In the genomic region with DNA sequence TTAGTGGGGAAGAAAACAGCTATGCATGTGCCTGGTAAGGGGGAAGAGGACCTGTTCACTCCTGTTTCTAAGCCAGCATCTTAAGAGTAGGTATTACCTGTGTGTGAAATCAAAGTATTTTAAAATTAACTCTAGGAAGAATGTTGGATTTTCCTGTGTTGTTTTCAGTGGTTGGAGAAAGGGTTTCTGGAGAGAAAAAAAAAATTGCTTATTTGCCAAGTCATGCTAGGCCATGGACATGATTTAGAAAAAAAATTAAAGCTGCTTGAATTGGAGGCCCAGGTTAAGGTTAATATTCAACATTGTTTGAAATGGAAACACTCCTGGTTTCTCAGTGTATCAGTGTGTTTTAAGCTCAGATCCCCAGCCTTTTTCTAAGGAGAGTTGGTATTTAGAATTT, we compare ENCODE assay signal across 11 cellular contexts. TPM values are rescaled to one million over a fixed set of nuclear protein-coding genes. Genes with fewer than 3 reads are reported as not detected.
DNase-seq lines count a peak whose midpoint lies in the region; ATAC-seq and TF ChIP-seq lines count a peak whose summit lies in the region.
"Had no signal": no experiment of that assay in that cellular context is flagged by ENCODE, and none has a peak within 500 bp of the region (broad histone marks: within the 10 kb centered on the region; RNA-seq: fewer than 3 reads in every experiment).

No MANE protein-coding gene starts in this region.

- H3K36me3 Mint-ChIP-seq in activated T-cell treated with anti-CD3 and anti-CD28 coated beads, Interleukin-2, amount 50 U/mL, for 4 hours (ENCODE audit: insufficient read depth): no peaks in the 10 kb centered on the region
- H3K36me3 Mint-ChIP-seq in T-cell: no peaks in the 10 kb centered on the region

- H3K27me3 ChIP-seq in spleen (replicated peaks in 1 of 7) (peaks cover 0 to 34% (median 8%) of the 10 kb centered on the region in 7 donors), tibial artery (no peaks in the 10 kb centered on the region)

- intact Hi-C loops in spleen (cut with DNase I; ENCODE audit: low total_unique reads): no loop called here
- intact Hi-C loops in tibial artery (cut with DNase I; ENCODE audit: low total_unique reads): loop anchor here (10.0 kb wide), 1 partner anchor 158 kb away; a partner anchor contains a TSS

- no peaks in the 10 kb centered on the region for H3K9me3 Mint-ChIP-seq in activated T-cell treated with anti-CD3 and anti-CD28 coated beads, Interleukin-2, amount 50 U/mL, for 4 hours
- H3K9me3 Mint-ChIP-seq in T-cell: no peaks in the 10 kb centered on the region

- peak overlapping the region in 3 of 8 donors; percentile 51 to 71 (median 53) for H3K4me3 ChIP-seq in spleen
- peak overlapping the region in 1 of 2 donors; percentile 64 for H3K4me3 ChIP-seq in tibial artery

- H3K4me1 ChIP-seq in spleen (peaks cover 7 to 30% (median 21%) of the 10 kb centered on the region in 6 donors), tibial artery (peaks cover 0 to 21% (median 0%) of the 10 kb centered on the region in 4 donors)

- H3K27ac ChIP-seq in spleen: peak overlapping the region in 5 of 8 donors; percentile 66 to 81 (median 74)
- no peak overlapping the region for H3K27ac ChIP-seq in tibial artery
- H3K27ac ChIP-seq: epithelial cell of prostate had no signal

- no peak for TF ChIP-seq CTCF in spleen (IDR thresholded peaks at IDR 0.05 in 8 of 11, conservative IDR thresholded peaks at IDR 0.05 in 3 of 11)
- TF ChIP-seq CTCF in tibial artery (IDR thresholded peaks at IDR 0.05): no peak

- H3K9me3 ChIP-seq in spleen (no peaks in the 10 kb centered on the region), tibial artery (no peaks in the 10 kb centered on the region)

- CTCF ChIA-PET in T-cell (lab: Charles Lee): interaction anchor here (0.6 to 1.5 kb wide), 5 partner anchors 12 to 1365 kb away, joined by 3 to 7 read pairs (median 3); no protein-coding TSS in a partner anchor

- TF ChIP-seq POLR2A in erythroblast (IDR thresholded peaks at IDR 0.05; ENCODE audit: low read length) (no peak), spleen (IDR thresholded peaks at IDR 0.05) (no peak)

- POLR2A ChIA-PET in T-cell (lab: Charles Lee): interaction anchor here (0.5 to 1.3 kb wide), 3 partner anchors 12 to 1289 kb away, joined by 4 to 13 read pairs (median 4); no protein-coding TSS in a partner anchor

- ATAC-seq in activated T-cell treated with anti-CD3 and anti-CD28 coated beads, Interleukin-2, amount 50 U/mL, for 4 hours: no peak
- no peak for ATAC-seq in T-cell (replicated peaks in 1 of 4)
- no peak for ATAC-seq in HG03432 (IDR thresholded peaks at IDR 0.05; ENCODE audit: unreplicated experiment)

- peaks cover 31% of the 10 kb centered on the region for H3K27me3 Mint-ChIP-seq in activated T-cell treated with anti-CD3 and anti-CD28 coated beads, Interleukin-2, amount 50 U/mL, for 4 hours (ENCODE audit: low read depth)
- H3K27me3 Mint-ChIP-seq in T-cell: peaks cover 20 to 31% of the 10 kb centered on the region in 2 donors

- no peak for DNase-seq in activated T-cell treated with anti-CD3 and anti-CD28 coated beads, Interleukin-2, amount 50 U/mL, for 4 hours
- DNase-seq in activated T-cell treated with anti-CD3 and anti-CD28 coated beads for 4 hours (no peak), T-cell (no peak), erythroblast (lab: John Stamatoyannopoulos, UW) (peak; percentile 46 to 70), spleen (no peak), tibial artery (no peak), SW 1271 (lab: John Stamatoyannopoulos, UW) (no peak)
- DNase-seq: NCI-H345, RPMI8226 had no signal

- H3K36me3 ChIP-seq in spleen (no peaks in the 10 kb centered on the region), tibial artery (no peaks in the 10 kb centered on the region)

- H3K4me3 Mint-ChIP-seq in activated T-cell treated with anti-CD3 and anti-CD28 coated beads, Interleukin-2, amount 50 U/mL, for 4 hours: peak overlapping the region; percentile 69
- peak overlapping the region; percentile 75 to 79 (median 78) for H3K4me3 Mint-ChIP-seq in T-cell

- peak overlapping the region; percentile 41 to 62 for H3K27ac Mint-ChIP-seq in T-cell

- H3K4me1 Mint-ChIP-seq in activated T-cell treated with anti-CD3 and anti-CD28 coated beads, Interleukin-2, amount 50 U/mL, for 4 hours (ENCODE audit: low read depth): peaks cover 14% of the 10 kb centered on the region
- peaks cover 15 to 27% (median 22%) of the 10 kb centered on the region in 3 donors for H3K4me1 Mint-ChIP-seq in T-cell

RNA-seq across cellular contexts. Expression of a gene that starts 42.8 kb away (rescaled TPM):
- total RNA-seq in activated T-cell treated with anti-CD3 and anti-CD28 coated beads, Interleukin-2, amount 50 U/mL, for 4 hours: 1 to 10 TPM; 1.3 to 2.5 (median 2.1) TPM
- total RNA-seq in T-cell (1 to 10 TPM; 1.4 to 5.2 (median 2.4) TPM), spleen (1 to 10 TPM; 4.4 to 9.7 (median 6.2) TPM)
- under 1 TPM; 0.20 to 0.67 (median 0.20) TPM for polyA plus RNA-seq in spleen

Comparison
In these comparisons a context has a peak if more than half of its experiments do, and no peak if none do; other contexts are left out.
1. DNase-seq: peak in erythroblast (2 of 2); none in activated T-cell treated with anti-CD3 and anti-CD28 coated beads, Interleukin-2, amount 50 U/mL, for 4 hours (single experiment), activated T-cell treated with anti-CD3 and anti-CD28 coated beads for 4 hours (single experiment), T-cell (0 of 34), spleen (single experiment), tibial artery (0 of 2) and SW 1271 (0 of 2).
2. H3K27ac ChIP-seq: peak in spleen (5 of 8); none in tibial artery (0 of 2).